ENCODE assay signal across 1 cellular context in the genomic region with DNA sequence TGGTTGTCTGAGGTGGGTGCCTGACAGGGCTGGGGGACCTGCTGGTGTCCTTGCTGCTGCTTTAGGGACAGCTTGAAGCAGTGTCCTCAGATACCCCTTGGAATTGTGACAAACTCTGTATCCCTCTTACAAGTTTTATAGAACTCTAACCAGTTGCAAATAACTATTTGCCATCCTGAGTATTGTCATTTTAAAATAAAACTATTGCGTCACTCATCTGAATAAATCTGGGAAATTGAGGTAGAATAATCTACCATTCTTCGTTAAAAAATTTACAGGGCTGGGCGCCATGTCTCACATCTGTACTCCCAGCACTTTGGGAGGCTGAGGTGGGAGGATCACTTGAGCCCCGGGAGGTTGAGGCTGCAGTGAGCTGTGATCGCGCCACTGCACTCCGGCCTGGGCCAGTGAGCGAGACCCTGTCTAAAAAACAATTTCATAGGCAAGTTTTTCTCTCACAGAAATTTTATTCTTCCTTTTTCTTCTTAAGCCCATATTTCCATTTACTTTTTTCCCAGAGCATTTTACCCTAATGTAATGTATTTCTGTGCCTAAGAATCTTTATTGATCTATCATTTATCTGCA.
TF ChIP-seq lines count a peak whose summit lies in the region.

No MANE protein-coding gene starts in this region.

TF ChIP-seq in HepG2, 621 proteins besides CTCF, POLR2A, EP300 and RAD21:
- TF ChIP-seq CEBPB (IDR thresholded peaks at IDR 0.05; ENCODE audit: borderline replicate concordance, low read depth, low read length) = peak; percentile 75; the same call in 1 of the 2 replicates
- TF ChIP-seq, protein P1, sequence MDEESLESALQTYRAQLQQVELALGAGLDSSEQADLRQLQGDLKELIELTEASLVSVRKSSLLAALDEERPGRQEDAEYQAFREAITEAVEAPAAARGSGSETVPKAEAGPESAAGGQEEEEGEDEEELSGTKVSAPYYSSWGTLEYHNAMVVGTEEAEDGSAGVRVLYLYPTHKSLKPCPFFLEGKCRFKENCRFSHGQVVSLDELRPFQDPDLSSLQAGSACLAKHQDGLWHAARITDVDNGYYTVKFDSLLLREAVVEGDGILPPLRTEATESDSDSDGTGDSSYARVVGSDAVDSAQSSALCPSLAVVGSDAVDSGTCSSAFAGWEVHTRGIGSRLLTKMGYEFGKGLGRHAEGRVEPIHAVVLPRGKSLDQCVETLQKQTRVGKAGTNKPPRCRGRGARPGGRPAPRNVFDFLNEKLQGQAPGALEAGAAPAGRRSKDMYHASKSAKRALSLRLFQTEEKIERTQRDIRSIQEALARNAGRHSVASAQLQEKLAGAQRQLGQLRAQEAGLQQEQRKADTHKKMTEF (CRISPR knock-in tag; IDR thresholded peaks at IDR 0.05) = no peak
TF ChIP-seq in HepG2: peak in this region for 1.
